16 cellular contexts compared by ENCODE assay signal in the genomic region with DNA sequence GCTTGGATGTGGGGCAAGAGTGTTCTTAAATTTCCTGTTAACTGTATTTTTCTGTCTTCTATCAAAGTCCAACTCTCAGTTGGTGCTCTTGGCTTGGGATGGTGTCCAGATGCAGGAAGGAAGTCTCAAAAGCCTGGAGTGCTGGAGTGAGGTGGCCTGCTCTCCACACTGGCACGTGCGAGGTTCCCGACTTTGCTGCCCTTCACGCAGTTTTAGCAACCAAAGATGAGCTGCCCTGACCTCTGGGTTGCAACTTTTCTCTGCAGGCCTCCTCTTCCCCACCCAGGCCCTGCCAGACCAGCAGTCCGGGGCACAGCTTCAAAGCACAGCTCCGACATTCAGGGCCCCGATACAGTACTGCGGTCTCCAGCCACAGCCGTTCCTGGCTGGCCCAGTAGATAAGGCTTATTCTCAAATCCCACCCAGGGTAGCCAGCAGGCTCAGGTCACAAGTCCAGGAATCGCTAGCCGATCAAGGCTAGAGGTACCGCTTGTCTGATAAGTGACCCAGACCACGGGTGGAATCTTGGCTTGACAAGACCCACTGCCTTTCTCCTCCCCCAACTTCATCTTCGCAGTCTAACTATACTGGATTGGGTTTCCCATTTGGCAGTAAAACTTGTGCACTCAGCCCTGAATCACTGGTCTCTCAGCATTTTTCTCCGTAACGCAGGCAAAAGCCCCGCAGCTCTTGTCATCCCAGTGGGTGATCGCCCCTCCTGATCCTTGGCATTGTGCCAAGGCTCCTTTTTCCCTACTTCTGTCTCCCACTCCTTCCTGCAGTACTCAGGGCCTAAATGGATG. TPM values are rescaled to one million over a fixed set of nuclear protein-coding genes. Genes with fewer than 3 reads are reported as not detected.
DNase-seq lines count a peak whose midpoint lies in the region; ATAC-seq, FAIRE-seq and TF ChIP-seq lines count a peak whose summit lies in the region.
"Had no signal": no experiment of that assay in that cellular context is flagged by ENCODE, and none has a peak within 500 bp of the region (broad histone marks: within the 10 kb centered on the region; RNA-seq: fewer than 3 reads in every experiment).

No MANE protein-coding gene starts in this region.

- TF ChIP-seq CTCF in IMR-90 (conservative IDR thresholded peaks at IDR 0.05; ENCODE audit: low read depth, low read length) (no peak), K562 (IDR thresholded peaks at IDR 0.05 in 2 of 3, conservative IDR thresholded peaks at IDR 0.05 in 1 of 3; ENCODE audit: insufficient read depth in 2 of 3, low read depth in 1 of 3, low read length in 3 of 3) (no peak; a peak in 1 of 6 replicates), osteoblast (IDR thresholded peaks at IDR 0.05; ENCODE audit: extremely low read depth, low read depth, low read length) (no peak)

- H3K18ac ChIP-seq in IMR-90 (ENCODE audit: low read depth, low read length) = no peak overlapping the region

- H2AK9ac ChIP-seq in IMR-90 (replicated peaks; ENCODE audit: low read depth, low read length, poor library complexity) = no peak overlapping the region

- H2AFZ ChIP-seq in IMR-90 (replicated peaks; ENCODE audit: low read length, poor library complexity) = peak overlapping the region; percentile 13
- H2AFZ ChIP-seq in K562 (ENCODE audit: low read depth, low read length) = peak overlapping the region; percentile 34; the same call in 1 of the 2 replicates
- H2AFZ ChIP-seq in osteoblast (ENCODE audit: low read length) = no peak overlapping the region

- H3K79me2 ChIP-seq in K562 (ENCODE audit: control insufficient read depth, insufficient read depth, low read length) (no peaks in the 10 kb centered on the region), osteoblast (ENCODE audit: insufficient read depth, low read length) (no peaks in the 10 kb centered on the region)

- H3K4me2 ChIP-seq in IMR-90 (ENCODE audit: low read depth, low read length) (no peak overlapping the region), K562 (ENCODE audit: insufficient read depth, low read length) (peak overlapping the region; percentile 38), osteoblast (ENCODE audit: insufficient read depth, low read length) (no peak overlapping the region)

- H3K36me3 ChIP-seq in IMR-90 (ENCODE audit: control insufficient read depth, insufficient read depth, low read length) = no peaks in the 10 kb centered on the region
- H3K36me3 ChIP-seq in K562 (ENCODE audit: control insufficient read depth, insufficient read depth, low read length) = no peaks in the 10 kb centered on the region
- no peaks in the 10 kb centered on the region for H3K36me3 ChIP-seq in osteoblast (ENCODE audit: insufficient read depth, low read length)

- no peak overlapping the region for H3K23ac ChIP-seq in IMR-90 (ENCODE audit: low read depth, low read length)

- H3K9me1 ChIP-seq in IMR-90 (ENCODE audit: insufficient read depth, low read length) = 0 out of 2 replicates have a peak, but pooled peaks cover 9% of the 10 kb centered on the region
- H3K9me1 ChIP-seq in K562 (ENCODE audit: control insufficient read depth, insufficient read depth, low read length) = no peaks in the 10 kb centered on the region

- TF ChIP-seq RAD21 in IMR-90 (IDR thresholded peaks at IDR 0.05; ENCODE audit: low read length) (no peak), K562 (CRISPR knock-in tag; conservative IDR thresholded peaks at IDR 0.05 in 1 of 2, IDR thresholded peaks at IDR 0.05 in 1 of 2) (no peak)

- FAIRE-seq in K562 (lab: Jason Lieb, UNC) = peak; percentile 94
- FAIRE-seq: H54 had no signal

- H3K14ac ChIP-seq in IMR-90 (replicated peaks; ENCODE audit: low read depth, low read length) = peak overlapping the region; percentile 4; the same call in 1 of the 2 replicates

- H3K27me3 ChIP-seq in IMR-90 (ENCODE audit: control insufficient read depth, insufficient read depth, low read length) = no peaks in the 10 kb centered on the region
- H3K27me3 ChIP-seq in K562 (ENCODE audit: control insufficient read depth in 2 of 2, insufficient read depth in 2 of 2, low read length in 2 of 2) = no peaks in the 10 kb centered on the region
- H3K27me3 ChIP-seq in osteoblast (ENCODE audit: insufficient read depth, low read length) = no peaks in the 10 kb centered on the region
- H3K27me3 ChIP-seq: foreskin keratinocyte had no signal

- in situ Hi-C loops in IMR-90 (cut with MboI; ENCODE audit: low sequenced_read_pairs) (no loop called here), K562 (cut with MboI) (no loop called here)

- peak overlapping the region; percentile 24; the same call in 1 of the 2 replicates for H2AK5ac ChIP-seq in IMR-90 (ENCODE audit: low read depth, low read length)

- no peak overlapping the region for H2BK20ac ChIP-seq in IMR-90 (ENCODE audit: low read depth, low read length)

- no peaks in the 10 kb centered on the region for H3K4me1 ChIP-seq in IMR-90 (ENCODE audit: control insufficient read depth, insufficient read depth, low read length)
- H3K4me1 ChIP-seq in K562 (replicated peaks in 1 of 2; ENCODE audit: control insufficient read depth in 2 of 2, insufficient read depth in 2 of 2, low read length in 2 of 2) = peaks cover 9 to 12% of the 10 kb centered on the region in 2 experiments; a peak in 4 of 5 replicates
- no peaks in the 10 kb centered on the region for H3K4me1 ChIP-seq in osteoblast (ENCODE audit: insufficient read depth, low read length)
- H3K4me1 ChIP-seq: foreskin keratinocyte had no signal

- CTCF ChIA-PET in IMR-90 (lab: Yijun Ruan, JAX) = no interaction called here
- CTCF ChIA-PET in K562 (lab: Yijun Ruan, JAX; ENCODE audit: low intra/inter-chr PET ratio) = no interaction called here

- no peak overlapping the region for H3K4ac ChIP-seq in IMR-90 (ENCODE audit: low read depth, low read length)

- dilution Hi-C loops in IMR-90 (cut with HindIII; ENCODE audit: low sequenced_read_pairs, unreplicated experiment) = no loop called here

- no peak overlapping the region for H2BK5ac ChIP-seq in IMR-90 (ENCODE audit: low read depth, low read length, poor library complexity, severe bottlenecking)

- BruUV-seq in IMR-90 (replicated peaks; lab: Mats Ljungman, UMichigan) (no TSS peak), K562 (replicated peaks; lab: Mats Ljungman, UMichigan) (no TSS peak)

- POLR2A ChIA-PET in IMR-90 (lab: Charles Lee; ENCODE audit: unreplicated experiment) (no interaction called here), K562 (lab: Yijun Ruan, JAX) (no interaction called here)

- ATAC-seq in IMR-90 (ENCODE audit: low read depth) (no peak), K562 (peak; percentile 97), HG02938 (IDR thresholded peaks at IDR 0.05; ENCODE audit: unreplicated experiment) (no peak)
- ATAC-seq: activated CD8-positive, alpha-beta T cell treated with anti-CD3 and anti-CD28 coated beads for 36 hours; foreskin keratinocyte had no signal

- WGBS in IMR-90 (ENCODE audit: extremely low coverage in 2 of 2, insufficient read length in 1 of 2), 2 experiments = 77% methylated on average over 11 of the region's 18 CpGs; no CpG with 5 or more reads in 1 of the 2 experiments
- WGBS in K562 (ENCODE audit: insufficient coverage, low coverage, missing lambda C conversion rate) = 6% methylated on average over 18 of the region's 18 CpGs

- intact Hi-C loops in IMR-90 (cut with micrococcal nuclease) (no loop called here), K562 (cut with micrococcal nuclease) (no loop called here)

- H3K9ac ChIP-seq in IMR-90 (ENCODE audit: low read depth, low read length) = no peak overlapping the region
- peak overlapping the region in 1 of 2 experiments; percentile 59; a peak in 2 of 4 replicates for H3K9ac ChIP-seq in K562 (ENCODE audit: insufficient read depth in 1 of 2, low read depth in 2 of 2, low read length in 2 of 2)

- H4K8ac ChIP-seq in IMR-90 (ENCODE audit: low read depth in 2 of 2, low read length in 2 of 2) = no peak overlapping the region

- H3K9me3 ChIP-seq in IMR-90 (ENCODE audit: control insufficient read depth, insufficient read depth, low read length) = no peaks in the 10 kb centered on the region
- H3K9me3 ChIP-seq in K562 (replicated peaks; ENCODE audit: control insufficient read depth, insufficient read depth, low read depth, low read length) = no peaks in the 10 kb centered on the region
- no peaks in the 10 kb centered on the region for H3K9me3 ChIP-seq in osteoblast (ENCODE audit: low read depth, low read length)

- H2BK15ac ChIP-seq in IMR-90 (ENCODE audit: low read depth, low read length) = no peak overlapping the region

- TF ChIP-seq POLR2A in IMR-90 (IDR thresholded peaks at IDR 0.05; ENCODE audit: low read depth, low read length) = no peak
- TF ChIP-seq POLR2A in K562 (conservative IDR thresholded peaks at IDR 0.05) = no peak

- H4K20me1 ChIP-seq in IMR-90 (ENCODE audit: insufficient read depth, low read length) (no peaks in the 10 kb centered on the region), K562 (replicated peaks; ENCODE audit: control insufficient read depth, insufficient read depth, low read length) (0 out of 2 replicates have a peak, but pooled peaks cover 7% of the 10 kb centered on the region), osteoblast (ENCODE audit: insufficient read depth, low read length) (no peaks in the 10 kb centered on the region)

- H3K4me3 ChIP-seq in IMR-90 (ENCODE audit: insufficient read depth, low read depth, low read length) (no peak overlapping the region), K562 (no peak overlapping the region), osteoblast (ENCODE audit: insufficient read depth, low read length) (no peak overlapping the region)
- H3K4me3 ChIP-seq: coronary artery had no signal

- no peaks in the 10 kb centered on the region for H3K79me1 ChIP-seq in IMR-90 (ENCODE audit: low read depth in 1 of 2, low read length in 2 of 2)

- no peak overlapping the region for H4K5ac ChIP-seq in IMR-90 (ENCODE audit: low read depth, low read length)

- no peak overlapping the region for H2BK120ac ChIP-seq in IMR-90 (ENCODE audit: low read depth, low read length)

- TF ChIP-seq EP300 in K562 (IDR thresholded peaks at IDR 0.05; ENCODE audit: low read length) = peak; percentile 49

- H3K56ac ChIP-seq in IMR-90 (ENCODE audit: extremely low read depth, insufficient read depth, low read length) = no peak overlapping the region

- DNase-seq in CMK (ENCODE audit: low read depth) (peak; percentile 74), IMR-90 (peak; percentile 74), K562 (ENCODE audit: extremely low read depth in 1 of 4, low spot score in 3 of 4) (peak; percentile 31 to 86 (median 54)), osteoblast (ENCODE audit: insufficient read length, low spot score, missing footprints) (peak; percentile 73), NCI-H510A treated with DMSO at 0.1 percent for 48 hours (lab: John Stamatoyannopoulos, UW) (no peak)
- DNase-seq in activated CD4-positive, CD25-positive, alpha-beta regulatory T cell treated with anti-CD3 and anti-CD28 coated beads, Interleukin-2, amount 50 U/mL, for 72 hours = no peak
- DNase-seq: activated CD8-positive, alpha-beta T cell treated with anti-CD3 and anti-CD28 coated beads for 36 hours; activated naive CD8-positive, alpha-beta T cell treated with anti-CD3 and anti-CD28 coated beads, Interleukin-2, amount 10 ng/mL, durations not matched to agents 7 days and 5 days; foreskin keratinocyte; KBM-7; kidney glomerular epithelial cell; stimulated activated naive CD4-positive, alpha-beta T cell treated with Interleukin-2 at 50 U/mL for 16 hours had no signal

- H4K91ac ChIP-seq in IMR-90 (ENCODE audit: insufficient read depth, low read depth, low read length) = no peak overlapping the region

- H3K27ac ChIP-seq in IMR-90 (ENCODE audit: insufficient read depth, low read length) = no peak overlapping the region
- H3K27ac ChIP-seq in K562 (ENCODE audit: extremely low read depth, low read depth, low read length) = no peak overlapping the region
- no peak overlapping the region for H3K27ac ChIP-seq in osteoblast (ENCODE audit: low read depth, low read length)
- H3K27ac ChIP-seq: coronary artery, foreskin keratinocyte, VCaP had no signal

RNA-seq across cellular contexts. Expression of gene JADE1, which starts 21.8 kb away (rescaled TPM):
- total RNA-seq in IMR-90 (2012; rRNA removed) (32.6 and 32.8 TPM in 2 replicates), K562 (2014; rRNA removed) (24.2 and 24.4 TPM in 2 replicates), K562 (2014; rRNA removed; fragmentation: Illumina TruSeq; extraction: Trizol) (29.8 and 32.3 TPM in 2 replicates), K562 (2015; rRNA removed; fragmentation: Illumina TruSeq; extraction: Trizol) (23.5 and 26.5 TPM in 2 replicates), K562 (2021) (37.3 and 37.9 TPM in 2 replicates), osteoblast (25.3 and 26.4 TPM in 2 replicates)
- polyA plus RNA-seq in IMR-90 (2012; rRNA removed) (12.0 and 13.8 TPM in 2 replicates), K562 (2011; rRNA removed) (14.4 and 16.6 TPM in 2 replicates), K562 (2014; fragmentation: Illumina TruSeq; extraction: Trizol) (24.0 and 26.5 TPM in 2 replicates), K562 (2014; fragmentation: Nextera tagmentation; extraction: Ambion mirVana) (10 to 100 TPM in 1 of 2 experiments, 1 to 10 TPM in 1; 8.3 to 10.8 TPM), K562 (2014; rRNA removed) (18.5 and 18.6 TPM in 2 replicates)
- 8.9 and 11.1 TPM in 2 replicates for polyA plus RNA-seq in IMR-90 (2012; cell fraction: cytosol; rRNA removed)
- polyA plus RNA-seq in IMR-90 (2012; cell fraction: nucleus; rRNA removed; ENCODE audit: low replicate concordance) = 15.7 and 33.1 TPM in 2 replicates
- 40.6 and 42.8 TPM in 2 replicates for total RNA-seq in K562 (2011; cell fraction: chromatin; rRNA removed; ENCODE audit: low replicate concordance)
- total RNA-seq in K562 (2011; cell fraction: nucleolus; rRNA removed) = 21.5 and 22.1 TPM in 2 replicates
- 31.1 and 35.1 TPM in 2 replicates for total RNA-seq in K562 (2011; cell fraction: nucleoplasm; rRNA removed)
- 11.4 and 12.2 TPM in 2 replicates for polyA plus RNA-seq in K562 (2011; cell fraction: cytosol; rRNA removed)
- polyA plus RNA-seq in K562 (2011; cell fraction: nucleus; rRNA removed) = 21.5 and 25.9 TPM in 2 replicates
- polyA plus RNA-seq in K562 (2012) = 17.0 and 21.9 TPM in 2 replicates
- polyA minus RNA-seq in K562 (2011; rRNA and poly(A)+ RNA removed) = 32.5 and 34.1 TPM in 2 replicates
- 13.6 and 14.0 TPM in 2 replicates for polyA minus RNA-seq in K562 (2011; cell fraction: cytosol; rRNA and poly(A)+ RNA removed)
- 21.7 and 22.4 TPM in 2 replicates for polyA minus RNA-seq in K562 (2011; cell fraction: nucleus; rRNA and poly(A)+ RNA removed)

Comparison
In these comparisons a context has a peak if more than half of its experiments do, and no peak if none do; other contexts are left out.
1. DNase-seq: peak in CMK (single experiment), IMR-90 (single experiment), K562 (4 of 4) and osteoblast (single experiment); none in activated CD4-positive, CD25-positive, alpha-beta regulatory T cell treated with anti-CD3 and anti-CD28 coated beads, Interleukin-2, amount 50 U/mL, for 72 hours (single experiment) and NCI-H510A treated with DMSO at 0.1 percent for 48 hours (single experiment).